8 cellular contexts compared by ENCODE assay signal in the genomic region with DNA sequence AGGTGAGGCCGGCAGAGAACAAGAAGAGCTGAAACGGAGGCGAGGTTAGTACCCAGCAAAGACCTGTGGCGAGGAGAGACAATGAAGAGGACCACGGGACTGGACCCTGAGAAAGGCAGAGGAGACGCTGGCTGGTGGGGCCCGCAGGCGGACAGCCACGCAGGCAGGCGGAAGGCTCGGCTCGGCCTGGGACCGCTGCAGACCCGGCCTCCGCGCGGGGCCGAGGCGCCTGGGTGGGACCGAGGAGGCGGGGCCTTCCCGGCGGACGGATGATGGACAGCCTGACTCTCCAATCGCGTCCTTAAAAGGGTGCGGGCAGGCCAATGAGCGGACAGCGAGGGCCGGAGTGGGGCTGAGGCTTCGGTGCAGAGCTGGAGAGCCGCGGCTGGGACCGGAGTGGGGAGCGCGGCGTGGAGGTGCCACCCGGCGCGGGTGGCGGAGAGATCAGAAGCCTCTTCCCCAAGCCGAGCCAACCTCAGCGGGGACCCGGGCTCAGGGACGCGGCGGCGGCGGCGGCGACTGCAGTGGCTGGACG. TPM values are rescaled to one million over a fixed set of nuclear protein-coding genes. Genes with fewer than 3 reads are reported as not detected.
DNase-seq lines count a peak whose midpoint lies in the region; ATAC-seq, FAIRE-seq and TF ChIP-seq lines count a peak whose summit lies in the region.

MPZL1 (plus strand) TSS at position 366 of the 535 bp plus-strand sequence. CDS start 170 bp downstream, outside the sequence.

- H3K9me3 ChIP-seq in BLaER1 (no peaks in the 10 kb centered on the region), left lung (no peaks in the 10 kb centered on the region)

- H3K9ac ChIP-seq in BLaER1 = peak within 1 kb of the TSS; percentile 89

- peak; percentile 77 for DNase-seq in GM19239 (ENCODE audit: insufficient read length, low spot score)
- DNase-seq in NCI-H526 treated with DMSO at 0.1 percent for 48 hours (lab: John Stamatoyannopoulos, UW) = peak; percentile 98
- peak; percentile 89 for DNase-seq in activated CD4-positive, alpha-beta T cell treated with anti-CD3 and anti-CD28 coated beads, Interleukin-2, amount 50 U/mL, for 1 hour
- peak; percentile 94 for DNase-seq in dedifferentiated amniotic fluid mesenchymal stem cell (ENCODE audit: extremely low spot score)
- DNase-seq in left lung = peak; percentile 96 to 97
- DNase-seq in stimulated activated CD4-positive, alpha-beta T cell treated with anti-CD3 and anti-CD28 coated beads, Interleukin-2, amount 100 ng/mL, for 4 hours (ENCODE audit: low read depth) = peak; percentile 87

- H3K27me3 ChIP-seq in BLaER1 (no peaks in the 10 kb centered on the region), left lung (no peaks in the 10 kb centered on the region)

- intact Hi-C loops in left lung (cut with DNase I) = no loop called here

- ATAC-seq in HG03442 (IDR thresholded peaks at IDR 0.05; ENCODE audit: unreplicated experiment) = peak; percentile 90
- peak; percentile 97 for ATAC-seq in left lung

- H3K4me2 ChIP-seq in BLaER1 = peak within 1 kb of the TSS; percentile 88

- H3K4me1 ChIP-seq in BLaER1 (peaks cover 63% of the 10 kb centered on the region), left lung (peaks cover 0 to 53% of the 10 kb centered on the region in 2 donors)

- no peak for TF ChIP-seq CTCF in left lung (IDR thresholded peaks at IDR 0.05)

- H3K27ac ChIP-seq in BLaER1 (peak within 1 kb of the TSS; percentile 86), left lung (peak within 1 kb of the TSS; percentile 86 to 92)

- 0 out of 2 replicates have a peak, but pooled peaks cover 4% of the 10 kb centered on the region for H3K36me3 ChIP-seq in BLaER1
- H3K36me3 ChIP-seq in left lung = no peaks in the 10 kb centered on the region

- peaks cover 40% of the 10 kb centered on the region for H4K20me1 ChIP-seq in BLaER1

- FAIRE-seq in GM19239 (lab: Jason Lieb, UNC) = peak; percentile 85

- H3K4me3 ChIP-seq in BLaER1 (peak within 1 kb of the TSS; percentile 98), left lung (peak within 1 kb of the TSS; percentile 97 to 98)

RNA-seq across cellular contexts. Expression of gene MPZL1, which starts in this region (rescaled TPM):
- total RNA-seq in left lung = 100 to 1,000 TPM; 135 to 148 TPM

Comparison
In these comparisons a context has a peak if more than half of its experiments do, and no peak if none do; other contexts are left out.
1. Peak in every context shown above with its lines: DNase-seq, ATAC-seq, H3K4me3 ChIP-seq and H3K27ac ChIP-seq.